In genomic region chr15:82111918-82112317, GRCh38 we compare ENCODE assay signal across 21 cellular contexts.
DNase-seq lines count a peak whose midpoint lies in the region; ATAC-seq and TF ChIP-seq lines count a peak whose summit lies in the region.
"Had no signal": no experiment of that assay in that cellular context is flagged by ENCODE, and none has a peak within 500 bp of the region (broad histone marks: within the 10 kb centered on the region; RNA-seq: fewer than 3 reads in every experiment).

No MANE protein-coding gene starts in this region.

- H3K9ac ChIP-seq in SK-N-SH: no peak overlapping the region

- H3K4me3 ChIP-seq in SK-N-SH (ENCODE audit: low read depth in 2 of 2, low read length in 1 of 2) (no peak overlapping the region; a peak in 1 of 4 replicates), foreskin fibroblast (ENCODE audit: low read depth in 1 of 2, low read length in 2 of 2) (no peak overlapping the region)
- H3K4me3 ChIP-seq: HAP-1 had no signal

- H3F3A ChIP-seq in SK-N-SH (replicated peaks; ENCODE audit: insufficient read depth): peaks cover 5% of the 10 kb centered on the region

- no peaks in the 10 kb centered on the region for H3K79me2 ChIP-seq in SK-N-SH (ENCODE audit: insufficient read depth)

- H3K4me1 ChIP-seq in SK-N-SH (ENCODE audit: control insufficient read depth in 1 of 2, insufficient read depth in 2 of 2, low read depth in 1 of 2, low read length in 1 of 2): peaks cover 0 to 33% of the 10 kb centered on the region in 2 experiments; a peak in 1 of 4 replicates
- H3K4me1 ChIP-seq: HAP-1 had no signal

- H3K4me2 ChIP-seq in SK-N-SH: no peak overlapping the region

- H4K20me1 ChIP-seq in SK-N-SH (ENCODE audit: insufficient read depth): no peaks in the 10 kb centered on the region

- DNase-seq in activated effector memory CD4-positive, alpha-beta T cell treated with anti-CD3 and anti-CD28 coated beads, Interleukin-2, amount 50 U/mL, for 16 hours: peak; percentile 37
- DNase-seq in activated effector memory CD4-positive, alpha-beta T cell treated with Interleukin-2 at 50 U/mL for 16 hours: no peak
- peak; percentile 70 for DNase-seq in SK-N-SH
- DNase-seq in foreskin fibroblast: peak; percentile 61 to 79
- DNase-seq in T-helper 1 cell: no peak
- no peak for DNase-seq in DMS 273 treated with DMSO at 0.1 percent for 48 hours (lab: John Stamatoyannopoulos, UW)
- DNase-seq: AML-193; Calu3; CD4-positive, CD25-positive, alpha-beta regulatory T cell; DMS79; GDM1; MV-4-11; NCI-H1436; NCI-H2029 treated with DMSO at 0.1 percent for 48 hours; NCI-H510A; SHP77 treated with DMSO at 0.1 percent for 48 hours; SW 1271 had no signal

- 0 out of 4 replicates have a peak, but pooled peaks of 1 of the 2 experiments have one; percentile 24 for TF ChIP-seq EP300 in SK-N-SH (IDR thresholded peaks at IDR 0.05; ENCODE audit: borderline replicate concordance in 1 of 2, low read depth in 1 of 2, low read length in 1 of 2)

- H2AFZ ChIP-seq in SK-N-SH (ENCODE audit: low read depth): no peak overlapping the region

- H3K27me3 ChIP-seq in SK-N-SH (ENCODE audit: insufficient read depth): no peaks in the 10 kb centered on the region

- H3K36me3 ChIP-seq in SK-N-SH (replicated peaks in 1 of 2; ENCODE audit: control insufficient read depth in 1 of 2, insufficient read depth in 2 of 2, low read length in 1 of 2): no peaks in the 10 kb centered on the region
- H3K36me3 ChIP-seq: HAP-1 had no signal

- peak overlapping the region in 1 of 2 experiments; percentile 95; a peak in 2 of 4 replicates for H3K27ac ChIP-seq in SK-N-SH (ENCODE audit: low read depth in 2 of 2, low read length in 1 of 2)
- H3K27ac ChIP-seq: 22Rv1 had no signal

- TF ChIP-seq RAD21 in SK-N-SH (IDR thresholded peaks at IDR 0.05; ENCODE audit: low read length): peak; percentile 21; the same call in 1 of the 2 replicates

- no peaks in the 10 kb centered on the region for H3K9me3 ChIP-seq in SK-N-SH
- H3K9me3 ChIP-seq: HAP-1 had no signal

- CTCF ChIA-PET in SK-N-SH (lab: Yijun Ruan, JAX): interaction anchor here (0.7 to 2.2 kb wide), 5 partner anchors 16 to 65 kb away, joined by 3 to 4 read pairs (median 4); no protein-coding TSS in a partner anchor

- TF ChIP-seq CTCF in SK-N-SH (IDR thresholded peaks at IDR 0.05) (no peak), foreskin fibroblast (IDR thresholded peaks at IDR 0.05; ENCODE audit: low read depth, low read length) (no peak)

- POLR2A ChIA-PET in SK-N-SH (lab: Yijun Ruan, JAX): interaction anchor here (0.7 kb wide), 1 partner anchor 66 kb away, joined by 3 read pairs; the partner anchor contains the start of gene MEX3B

- no peaks in the 10 kb centered on the region for H3K9me2 ChIP-seq in SK-N-SH

- WGBS in SK-N-SH (ENCODE audit: low lambda C conversion rate): 81% methylated on average over 9 of the region's 9 CpGs

- ATAC-seq in HG03432 (IDR thresholded peaks at IDR 0.05; ENCODE audit: unreplicated experiment): no peak
- no peak for ATAC-seq in GM21825 (IDR thresholded peaks at IDR 0.05; ENCODE audit: unreplicated experiment)

TF ChIP-seq in SK-N-SH, 30 proteins besides CTCF, POLR2A, EP300 and RAD21:
- peak; percentile 31; the same call in 1 of the 2 replicates for TF ChIP-seq GATA2 (CRISPR knock-in tag; IDR thresholded peaks at IDR 0.05)
- TF ChIP-seq CHD2 (IDR thresholded peaks at IDR 0.05; ENCODE audit: low read length, partially characterized antibody): peak; percentile 42
- no peak for TF ChIP-seq MXI1 (IDR thresholded peaks at IDR 0.05; ENCODE audit: low read depth, low read length)
- TF ChIP-seq IRF3 (IDR thresholded peaks at IDR 0.05; ENCODE audit: low read depth, low read length): no peak
- TF ChIP-seq TCF12 (IDR thresholded peaks at IDR 0.05): peak; percentile 61; the same call in 1 of the 2 replicates
- TF ChIP-seq RFX5 (IDR thresholded peaks at IDR 0.05; ENCODE audit: low read length): no peak
- no peak for TF ChIP-seq SIN3A (IDR thresholded peaks at IDR 0.05; ENCODE audit: borderline replicate concordance, low read depth, low read length)
- TF ChIP-seq USF1 (IDR thresholded peaks at IDR 0.05; ENCODE audit: borderline replicate concordance, low read depth): no peak

Comparison
In these comparisons a context has a peak if more than half of its experiments do, and no peak if none do; other contexts are left out.
1. DNase-seq: peak in activated effector memory CD4-positive, alpha-beta T cell treated with anti-CD3 and anti-CD28 coated beads, Interleukin-2, amount 50 U/mL, for 16 hours (single experiment), SK-N-SH (single experiment) and foreskin fibroblast (2 of 2); none in activated effector memory CD4-positive, alpha-beta T cell treated with Interleukin-2 at 50 U/mL for 16 hours (single experiment), T-helper 1 cell (0 of 5) and DMS 273 treated with DMSO at 0.1 percent for 48 hours (single experiment).